In genomic region chr7:35533877-35534276, GRCh38 we compare ENCODE assay signal across 14 cellular contexts.
DNase-seq lines count a peak whose midpoint lies in the region; ATAC-seq and TF ChIP-seq lines count a peak whose summit lies in the region.
"Had no signal": no experiment of that assay in that cellular context is flagged by ENCODE, and none has a peak within 500 bp of the region (broad histone marks: within the 10 kb centered on the region; RNA-seq: fewer than 3 reads in every experiment).

No MANE protein-coding gene starts in this region.

- no peak for TF ChIP-seq POLR2A in NB4 (IDR thresholded peaks at IDR 0.05; ENCODE audit: extremely low read depth, insufficient read length)

- DNase-seq in SIG-M5 treated with dmso at 0.1 percent for 504 hours (lab: John Stamatoyannopoulos, UW; ENCODE audit: unreplicated experiment) = peak; percentile 45
- no peak for DNase-seq in SIG-M5 (lab: John Stamatoyannopoulos, UW)
- peak; percentile 64 for DNase-seq in NB4 (ENCODE audit: low read depth)
- peak; percentile 77 for DNase-seq in SKM-1 (lab: John Stamatoyannopoulos, UW; ENCODE audit: unreplicated experiment)
- DNase-seq in NCI-H2171 treated with DMSO at 0.1 percent for 48 hours (lab: John Stamatoyannopoulos, UW) = no peak
- no peak for DNase-seq in NCI-H748 treated with DMSO at 0.1 percent for 48 hours (lab: John Stamatoyannopoulos, UW)
- no peak for DNase-seq in T-helper 9 cell
- DNase-seq: Caco-2; CD8-positive, alpha-beta memory T cell; DND-41; GDM1; GOT3; H9 had no signal

- no peak overlapping the region for H3K4me3 ChIP-seq in NB4 (ENCODE audit: low read depth, low read length)

- TF ChIP-seq CTCF in NB4 (IDR thresholded peaks at IDR 0.05; ENCODE audit: low read depth, low read length) = no peak

- no peak for ATAC-seq in HG03108 (IDR thresholded peaks at IDR 0.05; ENCODE audit: unreplicated experiment)

Comparison
In these comparisons a context has a peak if more than half of its experiments do, and no peak if none do; other contexts are left out.
1. DNase-seq: peak in SIG-M5 treated with dmso at 0.1 percent for 504 hours (single experiment), NB4 (single experiment) and SKM-1 (single experiment); none in SIG-M5 (single experiment), NCI-H2171 treated with DMSO at 0.1 percent for 48 hours (single experiment), NCI-H748 treated with DMSO at 0.1 percent for 48 hours (single experiment) and T-helper 9 cell (single experiment).